Comparison of ENCODE assay signal across 8 cellular contexts in genomic region chr22:19523240-19524169, GRCh38. TPM values are rescaled to one million over a fixed set of nuclear protein-coding genes. Genes with fewer than 3 reads are reported as not detected.
DNase-seq lines count a peak whose midpoint lies in the region; ATAC-seq and TF ChIP-seq lines count a peak whose summit lies in the region.

No MANE protein-coding gene starts in this region.

- peaks cover 7% of the 10 kb centered on the region for H3K4me1 Mint-ChIP-seq in activated CD4-positive, alpha-beta T cell treated with anti-CD3 and anti-CD28 coated beads, Interleukin-2, amount 10 ng/mL, durations not matched to agents 24 days and 14 days
- H3K4me1 Mint-ChIP-seq in activated T-helper 2 cell treated with anti-CD3 and anti-CD28 coated beads, Interferon-gamma antibody, Interleukin-2, Interleukin-4, amounts not matched to agents 10 μg/mL and 5 μg/mL and 100 μg/mL, durations not matched to agents 14 hours and 24 hours and 36 hours (ENCODE audit: low read depth): peaks cover 5% of the 10 kb centered on the region

- H3K4me2 ChIP-seq in skeletal muscle satellite cell (ENCODE audit: low read length): peak overlapping the region; percentile 87

- peaks cover 27% of the 10 kb centered on the region for H3K27me3 ChIP-seq in skeletal muscle satellite cell (ENCODE audit: control insufficient read depth, insufficient read depth, low read length)
- no peaks in the 10 kb centered on the region for H3K27me3 ChIP-seq in BE2C

- peak; percentile 18 for ATAC-seq in left ventricle myocardium superior

- TF ChIP-seq CTCF in BE2C (IDR thresholded peaks at IDR 0.05; ENCODE audit: low read depth, low read length) (no peak), GM13976 (IDR thresholded peaks at IDR 0.05; ENCODE audit: borderline replicate concordance, control extremely low read depth, extremely low read depth, insufficient read depth, missing control alignments) (no peak)

- peak overlapping the region; percentile 60 for H3K4me3 ChIP-seq in skeletal muscle satellite cell (ENCODE audit: low read length)
- no peak overlapping the region for H3K4me3 ChIP-seq in BE2C (ENCODE audit: low read depth, low read length)

- H3K27ac Mint-ChIP-seq in activated CD4-positive, alpha-beta T cell treated with anti-CD3 and anti-CD28 coated beads, Interleukin-2, amount 10 ng/mL, durations not matched to agents 24 days and 14 days: peak overlapping the region; percentile 48
- H3K27ac Mint-ChIP-seq in activated T-helper 2 cell treated with anti-CD3 and anti-CD28 coated beads, Interferon-gamma antibody, Interleukin-2, Interleukin-4, amounts not matched to agents 10 μg/mL and 5 μg/mL and 100 μg/mL, durations not matched to agents 14 hours and 24 hours and 36 hours: no peak overlapping the region

- H3K36me3 Mint-ChIP-seq in activated CD4-positive, alpha-beta T cell treated with anti-CD3 and anti-CD28 coated beads, Interleukin-2, amount 10 ng/mL, durations not matched to agents 24 days and 14 days (ENCODE audit: low read depth): peaks cover 12% of the 10 kb centered on the region
- peaks cover 8% of the 10 kb centered on the region for H3K36me3 Mint-ChIP-seq in activated T-helper 2 cell treated with anti-CD3 and anti-CD28 coated beads, Interferon-gamma antibody, Interleukin-2, Interleukin-4, amounts not matched to agents 10 μg/mL and 5 μg/mL and 100 μg/mL, durations not matched to agents 14 hours and 24 hours and 36 hours (ENCODE audit: low read depth)

- in situ Hi-C loops in GM13976 (cut with MboI; ENCODE audit: low sequenced_read_pairs, unreplicated experiment): no loop called here

- intact Hi-C loops in activated CD4-positive, alpha-beta T cell treated with anti-CD3 and anti-CD28 coated beads, Interleukin-2, amount 10 ng/mL, durations not matched to agents 24 days and 14 days (cut with micrococcal nuclease): loop anchor here (2.0 kb wide), 1 partner anchor 107 kb away; no protein-coding TSS in a partner anchor
- intact Hi-C loops in activated T-helper 2 cell treated with anti-CD3 and anti-CD28 coated beads, Interferon-gamma antibody, Interleukin-2, Interleukin-4, amounts not matched to agents 10 μg/mL and 5 μg/mL and 100 μg/mL, durations not matched to agents 14 hours and 24 hours and 36 hours (cut with micrococcal nuclease): loop anchor here (5.0 to 10.0 kb wide), 2 partner anchors 111 to 244 kb away; no protein-coding TSS in a partner anchor
- intact Hi-C loops in left ventricle myocardium superior (cut with micrococcal nuclease): no loop called here

- peaks cover 25% of the 10 kb centered on the region for H3K4me1 ChIP-seq in skeletal muscle satellite cell (ENCODE audit: control insufficient read depth, insufficient read depth, low read length)
- H3K4me1 ChIP-seq in BE2C: peaks cover 10% of the 10 kb centered on the region

- H3K4me3 Mint-ChIP-seq in activated CD4-positive, alpha-beta T cell treated with anti-CD3 and anti-CD28 coated beads, Interleukin-2, amount 10 ng/mL, durations not matched to agents 24 days and 14 days: peak overlapping the region; percentile 78
- H3K4me3 Mint-ChIP-seq in activated T-helper 2 cell treated with anti-CD3 and anti-CD28 coated beads, Interferon-gamma antibody, Interleukin-2, Interleukin-4, amounts not matched to agents 10 μg/mL and 5 μg/mL and 100 μg/mL, durations not matched to agents 14 hours and 24 hours and 36 hours (ENCODE audit: low read depth): peak overlapping the region; percentile 65

- H3K9me3 Mint-ChIP-seq in activated CD4-positive, alpha-beta T cell treated with anti-CD3 and anti-CD28 coated beads, Interleukin-2, amount 10 ng/mL, durations not matched to agents 24 days and 14 days: no peaks in the 10 kb centered on the region
- no peaks in the 10 kb centered on the region for H3K9me3 Mint-ChIP-seq in activated T-helper 2 cell treated with anti-CD3 and anti-CD28 coated beads, Interferon-gamma antibody, Interleukin-2, Interleukin-4, amounts not matched to agents 10 μg/mL and 5 μg/mL and 100 μg/mL, durations not matched to agents 14 hours and 24 hours and 36 hours

- H3K9me3 ChIP-seq in skeletal muscle satellite cell (replicated peaks; ENCODE audit: low read length): no peaks in the 10 kb centered on the region
- H3K9me3 ChIP-seq in BE2C: no peaks in the 10 kb centered on the region

- H3K36me3 ChIP-seq in skeletal muscle satellite cell (ENCODE audit: insufficient read depth, low read length): no peaks in the 10 kb centered on the region
- H3K36me3 ChIP-seq in BE2C: peaks cover 6% of the 10 kb centered on the region

- H3K27me3 Mint-ChIP-seq in activated CD4-positive, alpha-beta T cell treated with anti-CD3 and anti-CD28 coated beads, Interleukin-2, amount 10 ng/mL, durations not matched to agents 24 days and 14 days: peaks cover 19% of the 10 kb centered on the region
- peaks cover 12% of the 10 kb centered on the region for H3K27me3 Mint-ChIP-seq in activated T-helper 2 cell treated with anti-CD3 and anti-CD28 coated beads, Interferon-gamma antibody, Interleukin-2, Interleukin-4, amounts not matched to agents 10 μg/mL and 5 μg/mL and 100 μg/mL, durations not matched to agents 14 hours and 24 hours and 36 hours (ENCODE audit: low read depth)

- DNase-seq in activated CD4-positive, alpha-beta T cell treated with anti-CD3 and anti-CD28 coated beads, Interleukin-2, amount 10 ng/mL, durations not matched to agents 24 days and 14 days: peak; percentile 81
- DNase-seq in activated CD4-positive, alpha-beta T cell treated with anti-CD3 and anti-CD28 coated beads, Interleukin-2, amount 50 U/mL, for 1 hour: no peak
- no peak for DNase-seq in activated T-helper 2 cell treated with anti-CD3 and anti-CD28 coated beads, Interferon-gamma antibody, Interleukin-2, Interleukin-4, amounts not matched to agents 10 μg/mL and 5 μg/mL and 100 μg/mL, durations not matched to agents 14 hours and 24 hours and 36 hours (ENCODE audit: low spot score)
- DNase-seq in left ventricle myocardium superior (no peak), BE2C (no peak), amniotic stem cell (lab: John Stamatoyannopoulos, UW) (no peak), GM13976 (ENCODE audit: low spot score) (no peak)

- H3K9ac ChIP-seq in skeletal muscle satellite cell (ENCODE audit: low read depth, low read length): peak overlapping the region; percentile 9

RNA-seq across cellular contexts. Expression of gene CLDN5, which starts 0.7 kb away (rescaled TPM):
- total RNA-seq in activated CD4-positive, alpha-beta T cell treated with anti-CD3 and anti-CD28 coated beads, Interleukin-2, amount 10 ng/mL, durations not matched to agents 24 days and 14 days: 0.44 and 0.71 TPM in 2 replicates
- 1.2 and 1.5 TPM in 2 replicates for total RNA-seq in activated T-helper 2 cell treated with anti-CD3 and anti-CD28 coated beads, Interferon-gamma antibody, Interleukin-2, Interleukin-4, amounts not matched to agents 10 μg/mL and 5 μg/mL and 100 μg/mL, durations not matched to agents 14 hours and 24 hours and 36 hours
- total RNA-seq in left ventricle myocardium superior: 25.5 TPM
- 6.1 TPM in 2 replicates for total RNA-seq in skeletal muscle satellite cell (2012; rRNA removed)
- 0.32 TPM for polyA plus RNA-seq in BE2C (2012; ENCODE audit: insufficient read depth, insufficient read length, low read depth)

RNA-seq across cellular contexts. Expression of gene CDC45, which starts 43.8 kb away (rescaled TPM):
- total RNA-seq in activated CD4-positive, alpha-beta T cell treated with anti-CD3 and anti-CD28 coated beads, Interleukin-2, amount 10 ng/mL, durations not matched to agents 24 days and 14 days: 121 and 123 TPM in 2 replicates
- 101 and 108 TPM in 2 replicates for total RNA-seq in activated T-helper 2 cell treated with anti-CD3 and anti-CD28 coated beads, Interferon-gamma antibody, Interleukin-2, Interleukin-4, amounts not matched to agents 10 μg/mL and 5 μg/mL and 100 μg/mL, durations not matched to agents 14 hours and 24 hours and 36 hours
- 0.67 TPM for total RNA-seq in left ventricle myocardium superior
- total RNA-seq in skeletal muscle satellite cell (2012; rRNA removed): 13.5 and 16.5 TPM in 2 replicates
- 7.1 TPM for polyA plus RNA-seq in BE2C (2012; ENCODE audit: insufficient read depth, insufficient read length, low read depth)

RNA-seq across cellular contexts. Expression of gene UFD1, which starts 44.5 kb away (rescaled TPM):
- total RNA-seq in activated CD4-positive, alpha-beta T cell treated with anti-CD3 and anti-CD28 coated beads, Interleukin-2, amount 10 ng/mL, durations not matched to agents 24 days and 14 days: 96.2 and 99.9 TPM in 2 replicates
- total RNA-seq in activated T-helper 2 cell treated with anti-CD3 and anti-CD28 coated beads, Interferon-gamma antibody, Interleukin-2, Interleukin-4, amounts not matched to agents 10 μg/mL and 5 μg/mL and 100 μg/mL, durations not matched to agents 14 hours and 24 hours and 36 hours: 103 and 110 TPM in 2 replicates
- total RNA-seq in left ventricle myocardium superior: 44.5 TPM
- 59.8 and 88.0 TPM in 2 replicates for total RNA-seq in skeletal muscle satellite cell (2012; rRNA removed)
- polyA plus RNA-seq in BE2C (2012; ENCODE audit: insufficient read depth, insufficient read length, low read depth): 105 TPM

Comparison
In these comparisons a context has a peak if more than half of its experiments do, and no peak if none do; other contexts are left out.
1. RNA of gene CLDN5, which starts 0.7 kb away (total RNA-seq): 25.5 TPM in left ventricle myocardium superior (single experiment); 1.2 to 1.5 TPM in activated T-helper 2 cell treated with anti-CD3 and anti-CD28 coated beads, Interferon-gamma antibody, Interleukin-2, Interleukin-4, amounts not matched to agents 10 μg/mL and 5 μg/mL and 100 μg/mL, durations not matched to agents 14 hours and 24 hours and 36 hours and 0.44 to 0.71 TPM in activated CD4-positive, alpha-beta T cell treated with anti-CD3 and anti-CD28 coated beads, Interleukin-2, amount 10 ng/mL, durations not matched to agents 24 days and 14 days; every median in the first group is over 10 times any median in the second.
2. RNA of gene CDC45, which starts 43.8 kb away (total RNA-seq): 121 to 123 TPM in activated CD4-positive, alpha-beta T cell treated with anti-CD3 and anti-CD28 coated beads, Interleukin-2, amount 10 ng/mL, durations not matched to agents 24 days and 14 days and 101 to 108 TPM in activated T-helper 2 cell treated with anti-CD3 and anti-CD28 coated beads, Interferon-gamma antibody, Interleukin-2, Interleukin-4, amounts not matched to agents 10 μg/mL and 5 μg/mL and 100 μg/mL, durations not matched to agents 14 hours and 24 hours and 36 hours; 0.67 TPM in left ventricle myocardium superior (single experiment); every median in the first group is over 10 times any median in the second.